8 cellular contexts compared by ENCODE assay signal in the genomic region with DNA sequence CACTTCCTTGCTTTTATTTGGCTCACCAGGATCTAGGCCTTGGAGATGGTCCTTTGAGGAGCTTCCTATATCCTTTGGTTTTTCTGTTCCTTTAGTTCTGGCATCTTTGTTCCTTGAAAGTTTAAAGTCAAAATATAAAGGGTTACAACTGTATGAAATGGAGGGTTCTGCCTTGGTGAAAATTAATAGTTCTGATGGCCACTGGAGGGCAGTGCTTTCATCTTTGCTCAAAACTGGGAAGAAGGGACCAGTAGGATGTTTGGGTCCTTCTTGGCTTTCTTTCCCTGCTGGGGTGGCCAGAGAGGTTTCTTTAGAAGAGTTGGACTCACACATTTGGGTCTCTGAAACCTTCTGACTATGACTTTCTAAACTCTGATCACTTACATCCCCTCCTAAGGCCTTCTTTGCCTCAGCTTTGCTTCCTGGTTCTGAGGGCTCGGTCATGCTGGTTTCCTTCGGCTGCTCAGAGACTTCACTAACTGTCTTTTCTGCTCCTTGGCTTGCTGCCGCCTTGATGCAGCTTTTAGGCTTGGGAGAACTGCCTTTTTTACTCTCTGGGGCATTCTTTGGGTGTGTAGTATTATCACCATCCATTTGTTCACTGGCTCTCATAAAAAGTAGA. TPM values are rescaled to one million over a fixed set of nuclear protein-coding genes. Genes with fewer than 3 reads are reported as not detected.
A peak's percentile ranks its signal among the peaks of the same experiment; 100 is the strongest.
DNase-seq lines count a peak whose midpoint lies in the region; ATAC-seq and TF ChIP-seq lines count a peak whose summit lies in the region.

No MANE protein-coding gene starts in this region.

- intact Hi-C loops in sigmoid colon (cut with DNase I): loop anchor here (5.0 kb wide), 1 partner anchor 122 kb away; no protein-coding TSS in a partner anchor

- H3K9me3 Mint-ChIP-seq in HFFc6: no peaks in the 10 kb centered on the region
- peaks cover 0 to 2% (median 0%) of the 10 kb centered on the region in 5 experiments for H3K9me3 Mint-ChIP-seq in brain
- H3K9me3 Mint-ChIP-seq in memory B cell: no peaks in the 10 kb centered on the region

- no peak for ATAC-seq in memory B cell (ENCODE audit: low read depth)

- H3K27ac Mint-ChIP-seq in HFFc6 (no peak overlapping the region), brain (peak overlapping the region in 3 of 5 experiments; percentile 40 to 66 (median 43)), memory B cell (peak overlapping the region; percentile 48)

- WGBS in sigmoid colon, 2 donors: 94% methylated on average over 3 of the region's 3 CpGs

- H3K27ac ChIP-seq in C4-2B (no peak overlapping the region), sigmoid colon (no peak overlapping the region)

- H3K36me3 ChIP-seq in sigmoid colon: peaks cover 17 to 86% (median 42%) of the 10 kb centered on the region in 4 donors

- H3K4me1 Mint-ChIP-seq in HFFc6 (ENCODE audit: low read depth) (no peaks in the 10 kb centered on the region), brain (no peaks in the 10 kb centered on the region), memory B cell (peaks cover 3% of the 10 kb centered on the region)

- H3K36me3 Mint-ChIP-seq in HFFc6 (ENCODE audit: low read depth) (peaks cover 18% of the 10 kb centered on the region), brain (peaks cover 61% of the 10 kb centered on the region), memory B cell (peaks cover 37% of the 10 kb centered on the region)

- no peak for TF ChIP-seq EP300 in sigmoid colon (IDR thresholded peaks at IDR 0.05)

- TF ChIP-seq CTCF in C4-2B (conservative IDR thresholded peaks at IDR 0.05) (peak; percentile 44), HFFc6 (IDR thresholded peaks at IDR 0.05) (peak; percentile 78), brain (conservative IDR thresholded peaks at IDR 0.05) (peak; percentile 47 to 66), sigmoid colon (IDR thresholded peaks at IDR 0.05) (peak in 2 of 4 experiments; percentile 10 to 28)

- H3K9me3 ChIP-seq in sigmoid colon: no peaks in the 10 kb centered on the region

- H3K27me3 ChIP-seq in sigmoid colon: no peaks in the 10 kb centered on the region

- H3K4me1 ChIP-seq in sigmoid colon: no peaks in the 10 kb centered on the region

- no peak overlapping the region for H3K4me3 ChIP-seq in sigmoid colon

- H3K4me3 Mint-ChIP-seq in HFFc6 (no peak overlapping the region), brain (no peak overlapping the region), memory B cell (no peak overlapping the region)

- DNase-seq in HFFc6: peak; percentile 32
- DNase-seq in memory B cell (ENCODE audit: low spot score in 2 of 2): no peak
- DNase-seq in HuH-7 (ENCODE audit: low spot score): no peak
- no peak for DNase-seq in NCI-H2171 (lab: John Stamatoyannopoulos, UW)
- DNase-seq in activated CD8-positive, alpha-beta memory T cell treated with anti-CD3 and anti-CD28 coated beads, Interleukin-2, amount 50 U/mL, for 4 hours: no peak
- no peak for DNase-seq in sigmoid colon

- no peak for TF ChIP-seq POLR2A in sigmoid colon (IDR thresholded peaks at IDR 0.05)

- H3K27me3 Mint-ChIP-seq in HFFc6 (ENCODE audit: insufficient read depth) (no peaks in the 10 kb centered on the region; the same call in 1 of the 2 replicates), brain (no peaks in the 10 kb centered on the region), memory B cell (no peaks in the 10 kb centered on the region)

RNA-seq across cellular contexts. Expression of gene ITGA2B, which starts 10.9 kb away (rescaled TPM):
- total RNA-seq in HFFc6 (2021; fragmentation: NEBNext Ultra II Directional; extraction: Animal tissue kit (Norgen Biotek cat#: 25700)): under 1 TPM in 2 of 6 experiments, not detected in 4; 0.18 to 0.19 TPM
- polyA plus RNA-seq in brain (ENCODE audit: insufficient read depth, low read depth, low replicate concordance): 0.97 TPM
- under 1 TPM in 3 of 4 donors, not detected in 1; 0.27 to 0.36 (median 0.33) TPM for total RNA-seq in sigmoid colon
- under 1 TPM in 1 of 3 donors, not detected in 2; 0.35 TPM for polyA plus RNA-seq in sigmoid colon

RNA-seq across cellular contexts. Expression of gene FAM171A2, which starts 36.7 kb away (rescaled TPM):
- total RNA-seq in HFFc6 (2021; fragmentation: NEBNext Ultra II Directional; extraction: Animal tissue kit (Norgen Biotek cat#: 25700)): 1 to 10 TPM; 1.6 to 1.9 (median 1.8) TPM
- polyA plus RNA-seq in brain (ENCODE audit: insufficient read depth, low read depth, low replicate concordance): 62.5 TPM
- total RNA-seq in sigmoid colon: 1 to 10 TPM in 3 of 4 donors, under 1 TPM in 1; 0.66 to 1.7 (median 1.5) TPM
- under 1 TPM in 1 of 3 donors, not detected in 2; 0.67 TPM for polyA plus RNA-seq in sigmoid colon

RNA-seq across cellular contexts. Expression of gene GRN, which starts 55.2 kb away (rescaled TPM):
- 100 to 1,000 TPM; 186 to 249 (median 221) TPM for total RNA-seq in HFFc6 (2021; fragmentation: NEBNext Ultra II Directional; extraction: Animal tissue kit (Norgen Biotek cat#: 25700))
- polyA plus RNA-seq in brain (ENCODE audit: insufficient read depth, low read depth, low replicate concordance) (164 TPM), sigmoid colon (100 to 1,000 TPM in 2 of 3 donors, 10 to 100 TPM in 1; 69.7 to 245 (median 218) TPM)
- total RNA-seq in sigmoid colon: 100 to 1,000 TPM; 141 to 245 (median 171) TPM
